20 cellular contexts compared by ENCODE assay signal in the genomic region with DNA sequence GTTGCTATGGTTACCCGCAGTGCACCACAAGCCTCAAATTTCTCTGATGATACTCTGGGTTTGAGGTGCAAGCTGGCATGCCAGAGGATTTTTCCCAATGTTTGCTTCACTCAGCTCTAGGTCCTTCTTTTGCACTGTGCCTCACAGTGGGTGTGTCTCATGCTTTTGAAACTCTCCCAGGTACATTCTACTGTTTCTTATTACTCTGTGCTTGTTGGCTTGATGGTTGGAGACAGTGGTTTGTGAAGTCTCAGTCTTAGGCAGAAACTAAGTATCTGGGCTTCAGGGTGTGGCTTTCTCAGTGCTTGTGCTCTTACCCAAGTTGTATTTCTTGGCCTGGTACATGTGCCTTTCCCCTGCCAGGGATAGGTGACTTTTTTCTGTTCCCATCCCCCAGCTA.
DNase-seq lines count a peak whose midpoint lies in the region; ATAC-seq and TF ChIP-seq lines count a peak whose summit lies in the region.
"Had no signal": no experiment of that assay in that cellular context is flagged by ENCODE, and none has a peak within 500 bp of the region (broad histone marks: within the 10 kb centered on the region; RNA-seq: fewer than 3 reads in every experiment).

No MANE protein-coding gene starts in this region.

- no peak overlapping the region for H3K4me2 ChIP-seq in neural progenitor cell
- H3K4me2 ChIP-seq: BLaER1 treated with 17β-estradiol and CSF1 and Interleukin-3, amounts not matched to agents 10 nM and 100 nM had no signal

- H3F3A ChIP-seq in neural progenitor cell (ENCODE audit: low read depth): no peaks in the 10 kb centered on the region

- H4K20me1 ChIP-seq in neural progenitor cell (ENCODE audit: low read depth): no peaks in the 10 kb centered on the region
- H4K20me1 ChIP-seq: BLaER1 treated with 17β-estradiol and CSF1 and Interleukin-3, amounts not matched to agents 10 nM and 100 nM had no signal

- H3K27me3 Mint-ChIP-seq in neural progenitor cell (ENCODE audit: insufficient read depth, low read depth): peaks cover 5% of the 10 kb centered on the region

- H3K27me3 ChIP-seq in iPS-18a (ENCODE audit: control insufficient read depth, insufficient read depth, low read length) (no peaks in the 10 kb centered on the region), neural progenitor cell (no peaks in the 10 kb centered on the region)
- H3K27me3 ChIP-seq: BLaER1 treated with 17β-estradiol and CSF1 and Interleukin-3, amounts not matched to agents 10 nM and 100 nM had no signal

- peaks cover 2% of the 10 kb centered on the region for H3K9me3 Mint-ChIP-seq in neural progenitor cell

- H3K36me3 ChIP-seq in iPS-18a (ENCODE audit: control insufficient read depth, low read depth, low read length) (no peaks in the 10 kb centered on the region), neural progenitor cell (no peaks in the 10 kb centered on the region)
- H3K36me3 ChIP-seq: BLaER1 treated with 17β-estradiol and CSF1 and Interleukin-3, amounts not matched to agents 10 nM and 100 nM had no signal

- H3K4me1 ChIP-seq in iPS-18a (ENCODE audit: control insufficient read depth, low read depth, low read length): peaks cover 17% of the 10 kb centered on the region
- H3K4me1 ChIP-seq in neural progenitor cell: peaks cover under 1% of the 10 kb centered on the region

- H3K4me3 Mint-ChIP-seq in neural progenitor cell: no peak overlapping the region
- H3K4me3 Mint-ChIP-seq: CD8-positive, alpha-beta memory T cell had no signal

- DNase-seq in NCI-H748 (lab: John Stamatoyannopoulos, UW; ENCODE audit: unreplicated experiment) (peak; percentile 53), NCI-H748 treated with DMSO at 0.1 percent for 48 hours (lab: John Stamatoyannopoulos, UW) (no peak), astrocyte of the hippocampus (ENCODE audit: low read depth, low spot score) (peak; percentile 18), neural progenitor cell (ENCODE audit: low spot score) (no peak), EL (no peak)
- no peak for DNase-seq in activated CD8-positive, alpha-beta memory T cell treated with anti-CD3 and anti-CD28 coated beads for 24 hours
- DNase-seq: CD8-positive, alpha-beta memory T cell; H7; NCI-H1436 treated with DMSO at 0.1 percent for 48 hours; NCI-H2081; NCI-H2227 treated with DMSO at 0.1 percent for 48 hours; NCI-H526; NK-92 treated with Interleukin-12 subunit alpha and Interleukin-12 subunit beta, amount 100 ng/mL, for 24 hours; OCI-M1; SHP77 treated with DMSO at 0.1 percent for 48 hours had no signal

- ATAC-seq in GM21619 (IDR thresholded peaks at IDR 0.05; ENCODE audit: unreplicated experiment): no peak
- ATAC-seq: SK-N-SH treated with all-trans-retinoic acid at 6 μM for 48 hours had no signal

- H3K36me3 Mint-ChIP-seq in neural progenitor cell: no peaks in the 10 kb centered on the region
- H3K36me3 Mint-ChIP-seq: CD8-positive, alpha-beta memory T cell had no signal

- peak overlapping the region; percentile 44 for H3K27ac Mint-ChIP-seq in neural progenitor cell
- H3K27ac Mint-ChIP-seq: CD8-positive, alpha-beta memory T cell had no signal

- TF ChIP-seq CTCF in neural progenitor cell (IDR thresholded peaks at IDR 0.05): no peak

- no peaks in the 10 kb centered on the region for H3K9me3 ChIP-seq in iPS-18a (ENCODE audit: control insufficient read depth, low read depth, low read length)
- H3K9me3 ChIP-seq in neural progenitor cell (ENCODE audit: low read depth): peaks cover 4% of the 10 kb centered on the region

- H3K9ac ChIP-seq in iPS-18a (ENCODE audit: low read length): no peak overlapping the region
- no peak overlapping the region for H3K9ac ChIP-seq in neural progenitor cell
- H3K9ac ChIP-seq: BLaER1 treated with 17β-estradiol and CSF1 and Interleukin-3, amounts not matched to agents 10 nM and 100 nM had no signal

- no peaks in the 10 kb centered on the region for H3K79me2 ChIP-seq in neural progenitor cell (ENCODE audit: low read depth)

- H3K27ac ChIP-seq in iPS-18a (ENCODE audit: low read length) (peak overlapping the region; percentile 3), neural progenitor cell (no peak overlapping the region)
- H3K27ac ChIP-seq: BLaER1 treated with 17β-estradiol and CSF1 and Interleukin-3, amounts not matched to agents 10 nM and 100 nM; HL-60 had no signal

- no peak overlapping the region for H3K4me3 ChIP-seq in iPS-18a (ENCODE audit: low read length)
- H3K4me3 ChIP-seq in neural progenitor cell: no peak overlapping the region
- H3K4me3 ChIP-seq: BLaER1 treated with 17β-estradiol and CSF1 and Interleukin-3, amounts not matched to agents 10 nM and 100 nM had no signal

- peaks cover 22% of the 10 kb centered on the region for H3K4me1 Mint-ChIP-seq in neural progenitor cell
- H3K4me1 Mint-ChIP-seq: CD8-positive, alpha-beta memory T cell had no signal

- no peak overlapping the region for H2AFZ ChIP-seq in neural progenitor cell (replicated peaks)

Comparison
In these comparisons a context has a peak if more than half of its experiments do, and no peak if none do; other contexts are left out.
1. DNase-seq: peak in NCI-H748 (single experiment) and astrocyte of the hippocampus (single experiment); none in NCI-H748 treated with DMSO at 0.1 percent for 48 hours (single experiment), neural progenitor cell (single experiment), EL (single experiment) and activated CD8-positive, alpha-beta memory T cell treated with anti-CD3 and anti-CD28 coated beads for 24 hours (single experiment).